Comparison of ENCODE assay signal across 8 cellular contexts in the genomic region with DNA sequence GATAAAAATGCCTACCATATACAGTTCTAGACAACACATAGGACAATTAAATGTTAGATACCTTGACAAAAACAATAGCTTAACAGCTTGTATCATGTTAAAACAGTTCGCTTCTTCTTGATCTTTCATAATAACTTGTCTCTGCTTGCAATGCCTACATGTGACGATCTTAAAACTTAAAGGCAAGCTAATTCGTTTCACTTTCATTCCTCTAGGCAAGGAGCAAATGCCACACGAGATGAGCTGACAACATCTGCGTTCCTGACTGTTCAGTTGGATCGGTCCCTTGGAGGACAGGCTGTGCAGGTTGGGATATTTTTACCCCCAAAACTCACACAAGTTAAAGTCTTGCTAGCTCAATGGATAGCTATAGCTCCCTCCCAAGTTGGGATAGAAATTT. TPM values are rescaled to one million over a fixed set of nuclear protein-coding genes. Genes with fewer than 3 reads are reported as not detected.
DNase-seq lines count a peak whose midpoint lies in the region; ATAC-seq and TF ChIP-seq lines count a peak whose summit lies in the region.

No MANE protein-coding gene starts in this region.

- H3K27me3 ChIP-seq in prostate gland (replicated peaks; ENCODE audit: insufficient read depth): no peaks in the 10 kb centered on the region

- TF ChIP-seq POLR2A in prostate gland (IDR thresholded peaks at IDR 0.05): no peak

- TF ChIP-seq CTCF in WI38 (IDR thresholded peaks at IDR 0.05; ENCODE audit: low read depth, low read length) (no peak), prostate gland (IDR thresholded peaks at IDR 0.05) (no peak)

- no peaks in the 10 kb centered on the region for H3K9me3 ChIP-seq in prostate gland

- intact Hi-C loops in prostate gland (cut with DNase I): no loop called here

- peak; percentile 58 to 76 for ATAC-seq in activated T-cell treated with anti-CD3 and anti-CD28 coated beads, Interleukin-2, amount 50 U/mL, for 72 hours (replicated peaks in 1 of 2)
- ATAC-seq in HG02970 (IDR thresholded peaks at IDR 0.05; ENCODE audit: low FRiP score, unreplicated experiment): peak; percentile 54

- H3K4me3 Mint-ChIP-seq in activated T-cell treated with anti-CD3 and anti-CD28 coated beads, Interleukin-2, amount 50 U/mL, for 72 hours: peak overlapping the region; percentile 73 to 83

- H3K9me3 Mint-ChIP-seq in activated T-cell treated with anti-CD3 and anti-CD28 coated beads, Interleukin-2, amount 50 U/mL, for 72 hours: no peaks in the 10 kb centered on the region

- peaks cover 10% of the 10 kb centered on the region for H3K4me1 Mint-ChIP-seq in activated T-cell treated with anti-CD3 and anti-CD28 coated beads, Interleukin-2, amount 50 U/mL, for 72 hours (ENCODE audit: low read depth)

- peak overlapping the region; percentile 69 for H3K27ac Mint-ChIP-seq in activated T-cell treated with anti-CD3 and anti-CD28 coated beads, Interleukin-2, amount 50 U/mL, for 72 hours

- no peaks in the 10 kb centered on the region for H3K36me3 ChIP-seq in prostate gland

- H3K4me3 ChIP-seq in WI38 (ENCODE audit: low read depth, low read length): 0 out of 2 replicates have a peak overlapping the region, but pooled peaks have one; percentile 21
- H3K4me3 ChIP-seq in prostate gland: no peak overlapping the region

- no peaks in the 10 kb centered on the region for H3K36me3 Mint-ChIP-seq in activated T-cell treated with anti-CD3 and anti-CD28 coated beads, Interleukin-2, amount 50 U/mL, for 72 hours (ENCODE audit: insufficient read depth in 2 of 2)

- 34% methylated on average over 6 of the region's 6 CpGs for WGBS in prostate gland

- H3K27me3 Mint-ChIP-seq in activated T-cell treated with anti-CD3 and anti-CD28 coated beads, Interleukin-2, amount 50 U/mL, for 72 hours (ENCODE audit: low read depth): no peaks in the 10 kb centered on the region

- peaks cover 5% of the 10 kb centered on the region for H3K4me1 ChIP-seq in prostate gland (replicated peaks)

- DNase-seq in activated T-cell treated with anti-CD3 and anti-CD28 coated beads, Interleukin-2, amount 50 U/mL, for 72 hours: peak; percentile 2 to 9
- DNase-seq in activated T-cell treated with anti-CD3 and anti-CD28 coated beads, Interleukin-2, amount 50 U/mL, for 48 hours: no peak
- peak; percentile 43 for DNase-seq in prostate gland (ENCODE audit: low spot score)
- DNase-seq in cerebellar cortex (ENCODE audit: low spot score): no peak
- no peak for DNase-seq in mucosa of gallbladder (ENCODE audit: low spot score)
- DNase-seq in stimulated activated CD8-positive, alpha-beta memory T cell treated with anti-CD3 and anti-CD28 coated beads, Interleukin-4, amount 100 ng/mL, for 48 hours: no peak

- peak overlapping the region in 1 of 2 donors; percentile 19 for H3K27ac ChIP-seq in prostate gland

RNA-seq across cellular contexts. Expression of a gene that starts 51.6 kb away (rescaled TPM):
- total RNA-seq in activated T-cell treated with anti-CD3 and anti-CD28 coated beads, Interleukin-2, amount 50 U/mL, for 72 hours: 10 to 100 TPM; 12.1 to 13.5 TPM
- total RNA-seq in prostate gland (10 to 100 TPM; 34.3 to 37.3 TPM), mucosa of gallbladder (19.1 TPM)

Comparison
In these comparisons a context has a peak if more than half of its experiments do, and no peak if none do; other contexts are left out.
1. DNase-seq: peak in activated T-cell treated with anti-CD3 and anti-CD28 coated beads, Interleukin-2, amount 50 U/mL, for 72 hours (2 of 2) and prostate gland (single experiment); none in activated T-cell treated with anti-CD3 and anti-CD28 coated beads, Interleukin-2, amount 50 U/mL, for 48 hours (0 of 2), cerebellar cortex (single experiment), mucosa of gallbladder (single experiment) and stimulated activated CD8-positive, alpha-beta memory T cell treated with anti-CD3 and anti-CD28 coated beads, Interleukin-4, amount 100 ng/mL, for 48 hours (single experiment).